ENCODE assay signal across 23 cellular contexts in genomic region chr10:44262551-44263251, GRCh38.
DNase-seq lines count a peak whose midpoint lies in the region; TF ChIP-seq lines count a peak whose summit lies in the region.
"Had no signal": no experiment of that assay in that cellular context is flagged by ENCODE, and none has a peak within 500 bp of the region (broad histone marks: within the 10 kb centered on the region; RNA-seq: fewer than 3 reads in every experiment).

No MANE protein-coding gene starts in this region.

- TF ChIP-seq CTCF in esophagus muscularis mucosa (IDR thresholded peaks at IDR 0.05) = no peak
- TF ChIP-seq CTCF in transverse colon (IDR thresholded peaks at IDR 0.05) = no peak

- H3K9ac ChIP-seq in GM23248 (peak overlapping the region; percentile 52; the same call in 1 of the 2 replicates), neuronal stem cell (ENCODE audit: low read depth, low read length, poor library complexity) (no peak overlapping the region)

- intact Hi-C loops in esophagus muscularis mucosa (cut with DNase I) = no loop called here
- intact Hi-C loops in transverse colon (cut with DNase I; ENCODE audit: low total_unique reads) = no loop called here
- intact Hi-C loops in head of caudate nucleus (cut with DNase I) = no loop called here
- intact Hi-C loops in activated CD4-positive, alpha-beta memory T cell treated with anti-CD3 and anti-CD28 coated beads for 36 hours (cut with micrococcal nuclease) = no loop called here

- no peak overlapping the region for H3K4ac ChIP-seq in neuronal stem cell (ENCODE audit: low read length)

- CTCF ChIA-PET in activated CD4-positive, alpha-beta memory T cell treated with anti-CD3 and anti-CD28 coated beads for 36 hours (lab: Charles Lee) = no interaction called here

- H3K79me2 ChIP-seq in GM23248 (ENCODE audit: insufficient read depth) = no peaks in the 10 kb centered on the region

- no peaks in the 10 kb centered on the region for H3K36me3 ChIP-seq in GM23248 (ENCODE audit: low read depth)
- no peaks in the 10 kb centered on the region for H3K36me3 ChIP-seq in esophagus muscularis mucosa
- no peaks in the 10 kb centered on the region for H3K36me3 ChIP-seq in neuronal stem cell (replicated peaks in 1 of 2; ENCODE audit: control insufficient read depth in 2 of 2, insufficient read depth in 2 of 2, low read length in 2 of 2)
- no peaks in the 10 kb centered on the region for H3K36me3 ChIP-seq in transverse colon
- H3K36me3 ChIP-seq: BE2C, MG63, SJSA1 had no signal

- no peak overlapping the region for H3K23ac ChIP-seq in neuronal stem cell (ENCODE audit: low read depth, low read length, poor library complexity)

- TF ChIP-seq EP300 in esophagus muscularis mucosa (IDR thresholded peaks at IDR 0.05) (no peak), transverse colon (IDR thresholded peaks at IDR 0.05; ENCODE audit: low read depth) (no peak)

- H3K4me3 Mint-ChIP-seq in activated CD4-positive, alpha-beta memory T cell treated with anti-CD3 and anti-CD28 coated beads for 36 hours = no peak overlapping the region
- H3K4me3 Mint-ChIP-seq: CD14-positive monocyte; CD8-positive, alpha-beta memory T cell had no signal

- no peak overlapping the region for H2BK120ac ChIP-seq in neuronal stem cell (ENCODE audit: low read depth, low read length)

- no peaks in the 10 kb centered on the region for H3K36me3 Mint-ChIP-seq in activated CD4-positive, alpha-beta memory T cell treated with anti-CD3 and anti-CD28 coated beads for 36 hours
- H3K36me3 Mint-ChIP-seq: CD14-positive monocyte had no signal

- H3K9me3 Mint-ChIP-seq in activated CD4-positive, alpha-beta memory T cell treated with anti-CD3 and anti-CD28 coated beads for 36 hours = peaks cover 5% of the 10 kb centered on the region

- no peak overlapping the region for H3K14ac ChIP-seq in neuronal stem cell (ENCODE audit: low read length)

- no peak for TF ChIP-seq POLR2A in esophagus muscularis mucosa (IDR thresholded peaks at IDR 0.05; ENCODE audit: low read depth)
- no peak for TF ChIP-seq POLR2A in transverse colon (IDR thresholded peaks at IDR 0.05)

- H3K27ac ChIP-seq in GM23248 = peak overlapping the region; percentile 88
- no peak overlapping the region for H3K27ac ChIP-seq in esophagus muscularis mucosa (replicated peaks in 1 of 4)
- no peak overlapping the region for H3K27ac ChIP-seq in neuronal stem cell (replicated peaks; ENCODE audit: low read length)
- peak overlapping the region in 3 of 4 donors; percentile 16 to 65 (median 29) for H3K27ac ChIP-seq in transverse colon
- H3K27ac ChIP-seq: SJSA1 had no signal

- H3K4me3 ChIP-seq in GM23248 = no peak overlapping the region
- H3K4me3 ChIP-seq in esophagus muscularis mucosa = no peak overlapping the region
- no peak overlapping the region for H3K4me3 ChIP-seq in neuronal stem cell (ENCODE audit: low read length in 2 of 2)
- H3K4me3 ChIP-seq in transverse colon = no peak overlapping the region
- H3K4me3 ChIP-seq: MG63, SJSA1 had no signal

- no peak overlapping the region for H3K27ac Mint-ChIP-seq in activated CD4-positive, alpha-beta memory T cell treated with anti-CD3 and anti-CD28 coated beads for 36 hours
- H3K27ac Mint-ChIP-seq: CD14-positive monocyte; CD8-positive, alpha-beta memory T cell had no signal

- no peaks in the 10 kb centered on the region for H4K20me1 ChIP-seq in GM23248 (ENCODE audit: insufficient read depth)

- no peak overlapping the region for H4K91ac ChIP-seq in neuronal stem cell (ENCODE audit: low read depth, low read length, poor library complexity)

- H3K27me3 Mint-ChIP-seq in activated CD4-positive, alpha-beta memory T cell treated with anti-CD3 and anti-CD28 coated beads for 36 hours = peaks cover 3% of the 10 kb centered on the region

- DNase-seq in GM23248 (peak; percentile 18), esophagus muscularis mucosa (ENCODE audit: extremely low spot score) (peak; percentile 91), neuronal stem cell (ENCODE audit: low spot score) (no peak), transverse colon (no peak), head of caudate nucleus (no peak), NCI-H526 (lab: John Stamatoyannopoulos, UW) (no peak)
- DNase-seq in activated CD4-positive, alpha-beta memory T cell treated with anti-CD3 and anti-CD28 coated beads for 36 hours = no peak
- DNase-seq: 8988T; ACHN; BE2C; CD8-positive, alpha-beta memory T cell; DMS 273 treated with DMSO at 0.1 percent for 48 hours; DMS79 treated with DMSO at 0.1 percent for 48 hours; KBM-7; NCI-H1105 treated with DMSO at 0.1 percent for 48 hours; NCI-H146; NCI-H2029; NCI-H69; Right ventricle myocardium superior; RPMI8226 had no signal

- in situ Hi-C loops in GM23248 (cut with MboI) = no loop called here
- in situ Hi-C loops in transverse colon (cut with MboI; ENCODE audit: low pct_ligation_motif_present in 1 of 4, low pct_unique_long_range_greater_than_20kb in 1 of 4, low sequenced_read_pairs in 3 of 4) = no loop called here

- no peaks in the 10 kb centered on the region for H3K9me2 ChIP-seq in GM23248 (ENCODE audit: insufficient read depth)

- H3K4me2 ChIP-seq in GM23248 (ENCODE audit: unreplicated experiment) (peak overlapping the region; percentile 61), neuronal stem cell (ENCODE audit: insufficient read depth, low read length, poor library complexity, severe bottlenecking) (no peak overlapping the region)

- H2BK12ac ChIP-seq in neuronal stem cell (ENCODE audit: low read length) = no peak overlapping the region

- no peaks in the 10 kb centered on the region for H3K79me1 ChIP-seq in neuronal stem cell (ENCODE audit: low read depth, low read length)

- no peak overlapping the region for H2BK5ac ChIP-seq in neuronal stem cell (ENCODE audit: low read length)

- no peak overlapping the region for H2AFZ ChIP-seq in GM23248
- H2AFZ ChIP-seq in neuronal stem cell (ENCODE audit: low read length) = no peak overlapping the region

- peak overlapping the region; percentile 40 for H2AK5ac ChIP-seq in neuronal stem cell (ENCODE audit: low read depth, low read length)

- H4K8ac ChIP-seq in neuronal stem cell (ENCODE audit: low read depth, low read length) = no peak overlapping the region

- H3K4me1 ChIP-seq in GM23248 (ENCODE audit: insufficient read depth) = peaks cover 35% of the 10 kb centered on the region
- H3K4me1 ChIP-seq in esophagus muscularis mucosa = peaks cover 12 to 30% (median 21%) of the 10 kb centered on the region in 4 donors
- peaks cover 0 to 2% of the 10 kb centered on the region in 2 donors for H3K4me1 ChIP-seq in neuronal stem cell (ENCODE audit: control insufficient read depth in 2 of 2, insufficient read depth in 1 of 2, low read depth in 1 of 2, low read length in 2 of 2)
- H3K4me1 ChIP-seq in transverse colon = peaks cover 7 to 16% (median 8%) of the 10 kb centered on the region in 4 donors
- H3K4me1 ChIP-seq: SJSA1 had no signal

- peaks cover 24% of the 10 kb centered on the region for H3F3A ChIP-seq in GM23248 (ENCODE audit: insufficient read depth)

- POLR2A ChIA-PET in activated CD4-positive, alpha-beta memory T cell treated with anti-CD3 and anti-CD28 coated beads for 36 hours (lab: Charles Lee) = no interaction called here

- no peaks in the 10 kb centered on the region for H3K27me3 ChIP-seq in GM23248 (replicated peaks; ENCODE audit: insufficient read depth)
- no peaks in the 10 kb centered on the region for H3K27me3 ChIP-seq in esophagus muscularis mucosa
- no peaks in the 10 kb centered on the region for H3K27me3 ChIP-seq in neuronal stem cell (ENCODE audit: control insufficient read depth in 3 of 3, insufficient read depth in 3 of 3, low read depth in 1 of 3, low read length in 3 of 3)
- H3K27me3 ChIP-seq in transverse colon = no peaks in the 10 kb centered on the region
- H3K27me3 ChIP-seq: MG63, SJSA1 had no signal

- H3K4me1 Mint-ChIP-seq in activated CD4-positive, alpha-beta memory T cell treated with anti-CD3 and anti-CD28 coated beads for 36 hours (ENCODE audit: low read depth) = no peaks in the 10 kb centered on the region
- H3K4me1 Mint-ChIP-seq: CD14-positive monocyte; CD8-positive, alpha-beta memory T cell had no signal

- H3K9me3 ChIP-seq in GM23248 (ENCODE audit: low read depth) (no peaks in the 10 kb centered on the region), esophagus muscularis mucosa (peaks cover 0 to 10% (median 3%) of the 10 kb centered on the region in 4 donors), neuronal stem cell (replicated peaks in 1 of 2; ENCODE audit: control insufficient read depth in 2 of 2, insufficient read depth in 1 of 2, low read depth in 1 of 2, low read length in 2 of 2) (peaks cover 0 to 3% of the 10 kb centered on the region in 2 donors), transverse colon (no peaks in the 10 kb centered on the region)
- H3K9me3 ChIP-seq: BE2C had no signal

- 61% methylated on average over 6 of the region's 6 CpGs for WGBS in GM23248 (ENCODE audit: low coverage in 1 of 2, low lambda C conversion rate in 2 of 2, missing lambda C conversion rate in 2 of 2), 2 experiments
- 82% methylated on average over 6 of the region's 6 CpGs for WGBS in esophagus muscularis mucosa
- WGBS in neuronal stem cell (ENCODE audit: extremely low coverage in 2 of 2, insufficient read length in 2 of 2, insufficient replicate concordance in 1 of 2), 2 donors = no CpG with 5 or more reads among the region's 6 CpGs
- 71 to 85% methylated on average over 5 to 6 of the region's 6 CpGs for WGBS in transverse colon (ENCODE audit: low coverage in 1 of 2), 2 donors

- peak overlapping the region; percentile 31 for H3K18ac ChIP-seq in neuronal stem cell (ENCODE audit: low read length)

- no peak overlapping the region for H2BK15ac ChIP-seq in neuronal stem cell (ENCODE audit: low read length)

Comparison
In these comparisons a context has a peak if more than half of its experiments do, and no peak if none do; other contexts are left out.
1. DNase-seq: peak in GM23248 (single experiment) and esophagus muscularis mucosa (single experiment); none in neuronal stem cell (single experiment), transverse colon (single experiment), head of caudate nucleus (0 of 42), activated CD4-positive, alpha-beta memory T cell treated with anti-CD3 and anti-CD28 coated beads for 36 hours (single experiment) and NCI-H526 (0 of 2).
2. H3K27ac ChIP-seq: peak in GM23248 (single experiment) and transverse colon (3 of 4); none in esophagus muscularis mucosa (0 of 4) and neuronal stem cell (single experiment).